In the genomic region with DNA sequence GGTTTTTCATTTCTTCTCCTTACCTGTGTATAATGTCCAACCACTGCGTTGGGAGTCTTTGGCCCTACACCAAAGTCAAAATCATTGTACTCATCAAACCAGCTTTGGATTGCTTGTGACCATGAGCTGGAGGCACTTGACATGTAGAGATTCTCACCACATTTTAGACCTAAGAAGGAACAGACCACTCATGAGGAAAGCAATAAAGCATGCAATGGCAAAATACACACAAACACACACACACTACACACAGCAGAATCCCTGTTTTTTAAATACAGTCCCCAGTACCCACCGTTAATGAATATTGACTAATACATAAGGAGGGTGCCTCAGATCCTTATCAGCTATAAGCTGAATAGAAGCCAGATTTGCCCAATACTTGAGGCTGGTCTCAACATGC, we compare ENCODE assay signal across 1 cellular context.
TF ChIP-seq lines count a peak whose summit lies in the region.

No MANE protein-coding gene starts in this region.

TF ChIP-seq in H1, 55 proteins besides CTCF, POLR2A, EP300 and RAD21:
- TF ChIP-seq HDAC2 (IDR thresholded peaks at IDR 0.05; ENCODE audit: borderline replicate concordance in 1 of 2, low read depth in 2 of 2, low read length in 2 of 2): no peak
- no peak for TF ChIP-seq NRF1 (IDR thresholded peaks at IDR 0.05; ENCODE audit: low read depth, low read length)
- TF ChIP-seq BCL11A (IDR thresholded peaks at IDR 0.05; ENCODE audit: low read depth in 2 of 2, low read length in 2 of 2): no peak
- TF ChIP-seq SP4 (IDR thresholded peaks at IDR 0.05; ENCODE audit: low read length): no peak
- TF ChIP-seq TBP (IDR thresholded peaks at IDR 0.05; ENCODE audit: low read depth, low read length): no peak
- TF ChIP-seq, protein P1, sequence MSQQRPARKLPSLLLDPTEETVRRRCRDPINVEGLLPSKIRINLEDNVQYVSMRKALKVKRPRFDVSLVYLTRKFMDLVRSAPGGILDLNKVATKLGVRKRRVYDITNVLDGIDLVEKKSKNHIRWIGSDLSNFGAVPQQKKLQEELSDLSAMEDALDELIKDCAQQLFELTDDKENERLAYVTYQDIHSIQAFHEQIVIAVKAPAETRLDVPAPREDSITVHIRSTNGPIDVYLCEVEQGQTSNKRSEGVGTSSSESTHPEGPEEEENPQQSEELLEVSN (IDR thresholded peaks at IDR 0.05): no peak
- TF ChIP-seq KDM5A (IDR thresholded peaks at IDR 0.05; ENCODE audit: low read length): no peak
TF ChIP-seq in H1: peak in this region for 0.
